23 cellular contexts compared by ENCODE assay signal in genomic region chr11:76030286-76030685, GRCh38.
DNase-seq lines count a peak whose midpoint lies in the region; ATAC-seq and TF ChIP-seq lines count a peak whose summit lies in the region.
"Had no signal": no experiment of that assay in that cellular context is flagged by ENCODE, and none has a peak within 500 bp of the region (broad histone marks: within the 10 kb centered on the region; RNA-seq: fewer than 3 reads in every experiment).

No MANE protein-coding gene starts in this region.

- peaks cover 0 to 4% of the 10 kb centered on the region in 2 donors for H3K9me3 ChIP-seq in breast epithelium
- no peaks in the 10 kb centered on the region for H3K9me3 ChIP-seq in upper lobe of right lung
- H3K9me3 ChIP-seq: tibial nerve had no signal

- in situ Hi-C loops in brain microvascular endothelial cell (cut with HindIII; ENCODE audit: low pct_ligation_motif_present, low sequenced_read_pairs), result no loop called here

- TF ChIP-seq CTCF in MCF 10A (IDR thresholded peaks at IDR 0.05; ENCODE audit: unreplicated experiment) (no peak), breast epithelium (IDR thresholded peaks at IDR 0.05) (no peak), brain microvascular endothelial cell (IDR thresholded peaks at IDR 0.05; ENCODE audit: low read depth, low read length, missing control alignments) (no peak), upper lobe of right lung (IDR thresholded peaks at IDR 0.05) (no peak), GM20000 (IDR thresholded peaks at IDR 0.05; ENCODE audit: extremely low read depth, missing control alignments) (no peak)

- no peak overlapping the region for H3K27ac ChIP-seq in breast epithelium
- peak overlapping the region; percentile 79 for H3K27ac ChIP-seq in brain microvascular endothelial cell
- no peak overlapping the region for H3K27ac ChIP-seq in upper lobe of right lung
- H3K27ac ChIP-seq: KMS-11, SJCRH30, skin epidermis had no signal

- H3K27ac Mint-ChIP-seq in MCF 10A (ENCODE audit: low read depth, unreplicated experiment), result no peak overlapping the region
- no peak overlapping the region for H3K27ac Mint-ChIP-seq in stimulated activated memory B cell treated with anti-CD40 and anti-IgM and Interleukin-4, amounts not matched to agents 10 μg/mL and 1 μg/mL and 100 μg/mL, for 72 hours
- H3K27ac Mint-ChIP-seq: activated naive CD4-positive, alpha-beta T cell treated with anti-CD3 and anti-CD28 coated beads for 36 hours; CD4-positive, alpha-beta T cell; immature natural killer cell; stimulated activated effector memory CD8-positive, alpha-beta T cell treated with anti-CD3 and anti-CD28 coated beads, Interleukin-12 subunit alpha, Interleukin-12 subunit beta, amount 100 ng/mL, for 72 hours had no signal

- H3K4me3 ChIP-seq in breast epithelium (no peak overlapping the region), brain microvascular endothelial cell (ENCODE audit: low read depth, low read length) (no peak overlapping the region), upper lobe of right lung (no peak overlapping the region)
- H3K4me3 ChIP-seq: SJCRH30, skin epidermis, tibial nerve had no signal

- no peaks in the 10 kb centered on the region for H3K36me3 ChIP-seq in breast epithelium
- no peaks in the 10 kb centered on the region for H3K36me3 ChIP-seq in brain microvascular endothelial cell (replicated peaks)
- H3K36me3 ChIP-seq in upper lobe of right lung, result no peaks in the 10 kb centered on the region
- H3K36me3 ChIP-seq: SJCRH30 had no signal

- peaks cover 5% of the 10 kb centered on the region for H3K36me3 Mint-ChIP-seq in MCF 10A (ENCODE audit: insufficient read depth, unreplicated experiment)
- H3K36me3 Mint-ChIP-seq in stimulated activated memory B cell treated with anti-CD40 and anti-IgM and Interleukin-4, amounts not matched to agents 10 μg/mL and 1 μg/mL and 100 μg/mL, for 72 hours, result peaks cover 50% of the 10 kb centered on the region

- peaks cover 18% of the 10 kb centered on the region for H3K4me1 Mint-ChIP-seq in MCF 10A (ENCODE audit: insufficient read depth, unreplicated experiment)
- H3K4me1 Mint-ChIP-seq in stimulated activated memory B cell treated with anti-CD40 and anti-IgM and Interleukin-4, amounts not matched to agents 10 μg/mL and 1 μg/mL and 100 μg/mL, for 72 hours, result peaks cover 29% of the 10 kb centered on the region
- H3K4me1 Mint-ChIP-seq: immature natural killer cell; stimulated activated effector memory CD8-positive, alpha-beta T cell treated with anti-CD3 and anti-CD28 coated beads, Interleukin-12 subunit alpha, Interleukin-12 subunit beta, amount 100 ng/mL, for 72 hours had no signal

- BruUV-seq in MCF 10A (replicated peaks; lab: Mats Ljungman, UMichigan), result no TSS peak

- H3K27me3 ChIP-seq in breast epithelium, result no peaks in the 10 kb centered on the region
- H3K27me3 ChIP-seq in brain microvascular endothelial cell (replicated peaks), result no peaks in the 10 kb centered on the region
- no peaks in the 10 kb centered on the region for H3K27me3 ChIP-seq in upper lobe of right lung
- H3K27me3 ChIP-seq: SJCRH30, tibial nerve had no signal

- TF ChIP-seq POLR2A in breast epithelium (IDR thresholded peaks at IDR 0.05), result no peak

- ATAC-seq in upper lobe of right lung (peak; percentile 37), GM21367 (IDR thresholded peaks at IDR 0.05; ENCODE audit: unreplicated experiment) (no peak)
- no peak for ATAC-seq in stimulated activated memory B cell treated with anti-CD40 and anti-IgM and Interleukin-4, amounts not matched to agents 10 μg/mL and 1 μg/mL and 100 μg/mL, for 72 hours
- ATAC-seq: stimulated activated effector memory CD8-positive, alpha-beta T cell treated with anti-CD3 and anti-CD28 coated beads, Interleukin-12 subunit alpha, Interleukin-12 subunit beta, amount 100 ng/mL, for 72 hours had no signal

- no peaks in the 10 kb centered on the region for H3K4me1 ChIP-seq in breast epithelium
- no peaks in the 10 kb centered on the region for H3K4me1 ChIP-seq in upper lobe of right lung

- DNase-seq in MCF 10A (ENCODE audit: unreplicated experiment) (peak; percentile 39), breast epithelium (ENCODE audit: low spot score in 2 of 2) (no peak), brain microvascular endothelial cell (peak; percentile 90), iris pigment epithelial cell (ENCODE audit: low read depth) (peak; percentile 88), upper lobe of right lung (no peak), GM20000 (ENCODE audit: low spot score) (no peak)
- DNase-seq: 8988T; activated CD4-positive, alpha-beta T cell treated with anti-CD3 and anti-CD28 coated beads for 4 hours; activated CD8-positive, alpha-beta memory T cell treated with anti-CD3 and anti-CD28 coated beads, Interleukin-2, amount 50 U/mL, for 4 hours; activated naive CD4-positive, alpha-beta T cell treated with anti-CD3 and anti-CD28 coated beads for 36 hours; CD4-positive, alpha-beta T cell; central memory CD4-positive, alpha-beta T cell; immature natural killer cell; midbrain; NCI-H1417 treated with DMSO at 0.1 percent for 48 hours; T-helper 9 cell had no signal

- POLR2A ChIA-PET in MCF 10A (lab: Yijun Ruan, JAX), result no interaction called here

- H3K4me3 Mint-ChIP-seq in MCF 10A (ENCODE audit: unreplicated experiment), result no peak overlapping the region
- H3K4me3 Mint-ChIP-seq in stimulated activated memory B cell treated with anti-CD40 and anti-IgM and Interleukin-4, amounts not matched to agents 10 μg/mL and 1 μg/mL and 100 μg/mL, for 72 hours, result no peak overlapping the region
- H3K4me3 Mint-ChIP-seq: activated naive CD4-positive, alpha-beta T cell treated with anti-CD3 and anti-CD28 coated beads for 36 hours; CD4-positive, alpha-beta T cell; immature natural killer cell; stimulated activated effector memory CD8-positive, alpha-beta T cell treated with anti-CD3 and anti-CD28 coated beads, Interleukin-12 subunit alpha, Interleukin-12 subunit beta, amount 100 ng/mL, for 72 hours had no signal

- CTCF ChIA-PET in MCF 10A (lab: Yijun Ruan, JAX), result no interaction called here

- intact Hi-C loops in MCF 10A (cut with micrococcal nuclease), result no loop called here
- intact Hi-C loops in breast epithelium (cut with DNase I; ENCODE audit: low total_unique reads), result no loop called here
- intact Hi-C loops in upper lobe of right lung (cut with DNase I), result no loop called here

- peaks cover 7% of the 10 kb centered on the region for H3K9me3 Mint-ChIP-seq in MCF 10A (ENCODE audit: unreplicated experiment)
- H3K9me3 Mint-ChIP-seq in stimulated activated memory B cell treated with anti-CD40 and anti-IgM and Interleukin-4, amounts not matched to agents 10 μg/mL and 1 μg/mL and 100 μg/mL, for 72 hours, result no peaks in the 10 kb centered on the region
- H3K9me3 Mint-ChIP-seq: activated naive CD4-positive, alpha-beta T cell treated with anti-CD3 and anti-CD28 coated beads for 36 hours; CD4-positive, alpha-beta T cell; immature natural killer cell; stimulated activated effector memory CD8-positive, alpha-beta T cell treated with anti-CD3 and anti-CD28 coated beads, Interleukin-12 subunit alpha, Interleukin-12 subunit beta, amount 100 ng/mL, for 72 hours had no signal

- H3K27me3 Mint-ChIP-seq in MCF 10A (ENCODE audit: insufficient read depth, unreplicated experiment), result no peaks in the 10 kb centered on the region
- no peaks in the 10 kb centered on the region for H3K27me3 Mint-ChIP-seq in stimulated activated memory B cell treated with anti-CD40 and anti-IgM and Interleukin-4, amounts not matched to agents 10 μg/mL and 1 μg/mL and 100 μg/mL, for 72 hours
- H3K27me3 Mint-ChIP-seq: CD4-positive, alpha-beta T cell had no signal

Comparison
In these comparisons a context has a peak if more than half of its experiments do, and no peak if none do; other contexts are left out.
1. DNase-seq: peak in MCF 10A (single experiment), brain microvascular endothelial cell (single experiment) and iris pigment epithelial cell (single experiment); none in breast epithelium (0 of 2), upper lobe of right lung (single experiment) and GM20000 (single experiment).